10 cellular contexts compared by ENCODE assay signal in genomic region chr2:25159947-25160346, GRCh38. TPM values are rescaled to one million over a fixed set of nuclear protein-coding genes. Genes with fewer than 3 reads are reported as not detected.
DNase-seq lines count a peak whose midpoint lies in the region; ATAC-seq, FAIRE-seq and TF ChIP-seq lines count a peak whose summit lies in the region.
"Had no signal": no experiment of that assay in that cellular context is flagged by ENCODE, and none has a peak within 500 bp of the region (broad histone marks: within the 10 kb centered on the region; RNA-seq: fewer than 3 reads in every experiment).

No MANE protein-coding gene starts in this region.

- H4K20me1 ChIP-seq in GM12878 (ENCODE audit: control insufficient read depth, insufficient read depth), result no peaks in the 10 kb centered on the region

- TF ChIP-seq CTCF in GM12878 (IDR thresholded peaks at IDR 0.05 in 2 of 3, conservative IDR thresholded peaks at IDR 0.05 in 1 of 3; ENCODE audit: control insufficient read depth in 2 of 3, extremely low read depth in 1 of 3, insufficient read depth in 1 of 3, low read depth in 3 of 3, low read length in 3 of 3), result no peak
- TF ChIP-seq CTCF in progenitor cell of endocrine pancreas (IDR thresholded peaks at IDR 0.05; ENCODE audit: unreplicated experiment), result peak; percentile 13
- TF ChIP-seq CTCF in esophagus muscularis mucosa (IDR thresholded peaks at IDR 0.05), result no peak

- peak overlapping the region; percentile 50; the same call in 1 of the 2 replicates for H3K4me2 ChIP-seq in GM12878 (ENCODE audit: control insufficient read depth, insufficient read depth)

- SMC1A ChIA-PET in GM12878 (lab: Charles Lee; ENCODE audit: uncharacterized antibody, unreplicated experiment), result no interaction called here

- no peak for FAIRE-seq in GM12878 (lab: Jason Lieb, UNC)
- FAIRE-seq in urothelium cell line (lab: Jason Lieb, UNC), result no peak
- FAIRE-seq: RCC 7860 had no signal

- ATAC-seq in activated CD4-positive, alpha-beta T cell treated with anti-CD3 and anti-CD28 coated beads for 36 hours, result peak; percentile 67
- ATAC-seq in GM12878, result peak; percentile 63
- ATAC-seq: effector memory CD8-positive, alpha-beta T cell had no signal

- no peak for TF ChIP-seq POLR2A in GM12878 (IDR thresholded peaks at IDR 0.05; ENCODE audit: low read depth, low read length)
- TF ChIP-seq POLR2A in esophagus muscularis mucosa (IDR thresholded peaks at IDR 0.05; ENCODE audit: low read depth), result no peak

- peak overlapping the region; percentile 84 for H3K27ac Mint-ChIP-seq in activated CD4-positive, alpha-beta T cell treated with anti-CD3 and anti-CD28 coated beads for 36 hours
- no peak overlapping the region for H3K27ac Mint-ChIP-seq in progenitor cell of endocrine pancreas

- H3K4me3 ChIP-seq in GM12878 (no peak overlapping the region), esophagus muscularis mucosa (no peak overlapping the region)

- H3K36me3 ChIP-seq in GM12878 (ENCODE audit: control insufficient read depth in 2 of 2, insufficient read depth in 2 of 2, low read length in 1 of 2) (no peaks in the 10 kb centered on the region), esophagus muscularis mucosa (no peaks in the 10 kb centered on the region)

- intact Hi-C loops in activated CD4-positive, alpha-beta T cell treated with anti-CD3 and anti-CD28 coated beads for 36 hours (cut with DNase I, micrococcal nuclease), result loop anchor here in 1 of 2 experiments (2.0 kb wide), 2 partner anchors 399 to 513 kb away; partner anchors contain the start of gene DTNB
- intact Hi-C loops in GM12878 (cut with micrococcal nuclease; ENCODE audit: unreplicated experiment) (no loop called here), esophagus muscularis mucosa (cut with DNase I) (no loop called here)

- H3K27me3 Mint-ChIP-seq in activated CD4-positive, alpha-beta T cell treated with anti-CD3 and anti-CD28 coated beads for 36 hours, result no peaks in the 10 kb centered on the region
- H3K27me3 Mint-ChIP-seq in progenitor cell of endocrine pancreas, result peaks cover 16% of the 10 kb centered on the region

- no peak overlapping the region; the same call in 1 of the 2 replicates for H2AFZ ChIP-seq in GM12878 (ENCODE audit: control insufficient read depth, low read depth, low read length)

- H3K9me3 ChIP-seq in GM12878 (replicated peaks; ENCODE audit: control insufficient read depth, insufficient read depth, low read length), result no peaks in the 10 kb centered on the region; the same call in 2 of the 3 replicates
- H3K9me3 ChIP-seq in esophagus muscularis mucosa, result no peaks in the 10 kb centered on the region

- H3K27ac ChIP-seq in GM12878 (ENCODE audit: control insufficient read depth, insufficient read depth) (no peak overlapping the region), esophagus muscularis mucosa (replicated peaks in 1 of 4) (no peak overlapping the region)

- no peaks in the 10 kb centered on the region for H3K9me3 Mint-ChIP-seq in activated CD4-positive, alpha-beta T cell treated with anti-CD3 and anti-CD28 coated beads for 36 hours (ENCODE audit: low read depth)
- no peaks in the 10 kb centered on the region for H3K9me3 Mint-ChIP-seq in progenitor cell of endocrine pancreas (ENCODE audit: low read depth)
- H3K9me3 Mint-ChIP-seq: effector memory CD8-positive, alpha-beta T cell had no signal

- H3K4me1 Mint-ChIP-seq in activated CD4-positive, alpha-beta T cell treated with anti-CD3 and anti-CD28 coated beads for 36 hours, result peaks cover 16% of the 10 kb centered on the region
- peaks cover 4% of the 10 kb centered on the region for H3K4me1 Mint-ChIP-seq in progenitor cell of endocrine pancreas (ENCODE audit: low read depth)

- BruUV-seq in GM12878 (replicated peaks; lab: Mats Ljungman, UMichigan), result no TSS peak

- POLR2A ChIA-PET in activated CD4-positive, alpha-beta T cell treated with anti-CD3 and anti-CD28 coated beads for 36 hours (lab: Charles Lee), result no interaction called here
- POLR2A ChIA-PET in GM12878 (lab: Charles Lee), result no interaction called here

- TF ChIP-seq RAD21 in GM12878 (IDR thresholded peaks at IDR 0.05; ENCODE audit: insufficient read depth, low read depth, low read length), result no peak

- DNase-seq in activated CD4-positive, alpha-beta T cell treated with anti-CD3 and anti-CD28 coated beads for 36 hours, result peak; percentile 46
- no peak for DNase-seq in activated CD4-positive, alpha-beta T cell treated with anti-CD3 and anti-CD28 coated beads for 1 hour
- DNase-seq in NCI-H510A (lab: John Stamatoyannopoulos, UW), result peak; percentile 46
- no peak for DNase-seq in GM12878 (ENCODE audit: low read depth, low spot score)
- DNase-seq in progenitor cell of endocrine pancreas (ENCODE audit: low spot score, unreplicated experiment), result no peak
- no peak for DNase-seq in esophagus muscularis mucosa (ENCODE audit: extremely low spot score)
- no peak for DNase-seq in urothelium cell line (ENCODE audit: low spot score)
- DNase-seq in stimulated activated CD4-positive, alpha-beta T cell treated with anti-CD3 and anti-CD28 coated beads, Interleukin-4, amount 100 ng/mL, for 1 hour, result no peak
- DNase-seq: effector memory CD8-positive, alpha-beta T cell had no signal

- in situ Hi-C loops in GM12878 (cut with MboI), result no loop called here

- H3K27me3 ChIP-seq in GM12878 (replicated peaks in 1 of 2; ENCODE audit: control insufficient read depth in 2 of 2, insufficient read depth in 2 of 2, low read length in 1 of 2) (no peaks in the 10 kb centered on the region), esophagus muscularis mucosa (peaks cover 0 to 36% (median 0%) of the 10 kb centered on the region in 4 donors)

- peaks cover 11% of the 10 kb centered on the region for H3K36me3 Mint-ChIP-seq in activated CD4-positive, alpha-beta T cell treated with anti-CD3 and anti-CD28 coated beads for 36 hours (ENCODE audit: low read depth)
- H3K36me3 Mint-ChIP-seq in progenitor cell of endocrine pancreas (ENCODE audit: insufficient read depth), result peaks cover 2% of the 10 kb centered on the region

- WGBS in GM12878 (ENCODE audit: insufficient coverage, insufficient replicate concordance, low lambda C conversion rate, missing lambda C conversion rate), result 59% methylated on average over 8 of the region's 8 CpGs
- 70% methylated on average over 8 of the region's 8 CpGs for WGBS in esophagus muscularis mucosa

- H3K4me3 Mint-ChIP-seq in activated CD4-positive, alpha-beta T cell treated with anti-CD3 and anti-CD28 coated beads for 36 hours, result peak overlapping the region; percentile 76
- H3K4me3 Mint-ChIP-seq in progenitor cell of endocrine pancreas (ENCODE audit: low read depth), result no peak overlapping the region

- TF ChIP-seq EP300 in GM12878 (IDR thresholded peaks at IDR 0.05; ENCODE audit: borderline replicate concordance in 1 of 2, control insufficient read depth in 1 of 2, low read depth in 2 of 2, low read length in 2 of 2) (no peak), esophagus muscularis mucosa (IDR thresholded peaks at IDR 0.05) (no peak)

- CTCF ChIA-PET in activated CD4-positive, alpha-beta T cell treated with anti-CD3 and anti-CD28 coated beads for 36 hours (lab: Charles Lee), result interaction anchor here (0.7 to 1.0 kb wide), 4 partner anchors 12 to 222 kb away, joined by 3 to 4 read pairs (median 3); no protein-coding TSS in a partner anchor
- CTCF ChIA-PET in GM12878 (lab: Yijun Ruan, JAX), result no interaction called here

- H3K9ac ChIP-seq in GM12878 (ENCODE audit: control insufficient read depth, insufficient read depth, low read length), result no peak overlapping the region

- peaks cover 2% of the 10 kb centered on the region for H3K79me2 ChIP-seq in GM12878 (ENCODE audit: control insufficient read depth, insufficient read depth, low read length)

- RAD21 ChIA-PET in GM12878 (lab: Charles Lee; ENCODE audit: unreplicated experiment), result no interaction called here

- no peaks in the 10 kb centered on the region; the same call in 1 of the 2 replicates for H3K4me1 ChIP-seq in GM12878 (ENCODE audit: control insufficient read depth, insufficient read depth, low read length)
- peaks cover 0 to 21% (median 7%) of the 10 kb centered on the region in 4 donors for H3K4me1 ChIP-seq in esophagus muscularis mucosa

TF ChIP-seq in GM12878, 131 proteins besides CTCF, POLR2A, EP300 and RAD21 (continues in another document):
- TF ChIP-seq FOXK2 (IDR thresholded peaks at IDR 0.05) (no peak), SMAD1 (IDR thresholded peaks at IDR 0.05; ENCODE audit: low read depth, partially characterized antibody) (no peak), BCL3 (IDR thresholded peaks at IDR 0.05; ENCODE audit: borderline replicate concordance, insufficient read depth, low read depth, low read length, poor library complexity, severe bottlenecking) (no peak), POLR2AphosphoS2 (IDR thresholded peaks at IDR 0.05; ENCODE audit: low read depth, low read length) (no peak)

RNA-seq across cellular contexts. Expression of gene POMC, which starts 8.4 kb away (rescaled TPM):
- 1 to 10 TPM; 5.7 to 8.3 TPM for total RNA-seq in activated CD4-positive, alpha-beta T cell treated with anti-CD3 and anti-CD28 coated beads for 36 hours
- not detected in 2 replicates for total RNA-seq in GM12878 (2013; cell fraction: nucleolus; rRNA removed)
- total RNA-seq in GM12878 (2014; rRNA removed) (10.3 and 14.7 TPM in 2 replicates), GM12878 (2014; rRNA removed; fragmentation: Illumina TruSeq; extraction: Trizol) (1.0 and 1.3 TPM in 2 replicates), GM12878 (2021) (6.2 and 6.8 TPM in 2 replicates), progenitor cell of endocrine pancreas (5.4 and 6.5 TPM in 2 replicates), esophagus muscularis mucosa (10 to 100 TPM in 2 of 4 donors, 1 to 10 TPM in 2; 8.3 to 30.3 (median 10.6) TPM)
- polyA plus RNA-seq in GM12878 (2011; ENCODE audit: low read depth), result 1.3 TPM
- polyA plus RNA-seq in GM12878 (2011; rRNA removed) (0.05 TPM in 1 of 2 replicates, not detected in the other), GM12878 (2014; fragmentation: Illumina TruSeq; extraction: Trizol) (0.15 TPM in 1 of 2 replicates, not detected in the other), GM12878 (2014; fragmentation: Nextera tagmentation; extraction: Ambion mirVana) (under 1 TPM in 1 of 2 experiments, not detected in 1; 0.11 TPM), GM12878 (2014; rRNA removed) (11.9 and 12.7 TPM in 2 replicates), GM12878 (2016; fragmentation: Nextera tagmentation; extraction: Ambion mirVana) (10 to 100 TPM; 11.0 to 11.7 TPM)
- 0.19 and 0.30 TPM in 2 replicates for polyA plus RNA-seq in GM12878 (2011; cell fraction: cytosol; rRNA removed)
- 0.15 and 0.25 TPM in 2 replicates for polyA plus RNA-seq in GM12878 (2011; cell fraction: nucleus; rRNA removed)
- polyA plus RNA-seq in GM12878 (2012), result 5.3 and 5.4 TPM in 2 replicates
- polyA minus RNA-seq in GM12878 (2011; rRNA and poly(A)+ RNA removed), result not detected in 2 replicates
- not detected in 2 replicates for polyA minus RNA-seq in GM12878 (2011; cell fraction: cytosol; rRNA and poly(A)+ RNA removed)
- not detected in 2 replicates for polyA minus RNA-seq in GM12878 (2011; cell fraction: nucleus; rRNA and poly(A)+ RNA removed)

Comparison
In these comparisons a context has a peak if more than half of its experiments do, and no peak if none do; other contexts are left out.
1. DNase-seq: peak in activated CD4-positive, alpha-beta T cell treated with anti-CD3 and anti-CD28 coated beads for 36 hours (single experiment) and NCI-H510A (single experiment); none in activated CD4-positive, alpha-beta T cell treated with anti-CD3 and anti-CD28 coated beads for 1 hour (single experiment), GM12878 (single experiment), progenitor cell of endocrine pancreas (single experiment), esophagus muscularis mucosa (single experiment), urothelium cell line (single experiment) and stimulated activated CD4-positive, alpha-beta T cell treated with anti-CD3 and anti-CD28 coated beads, Interleukin-4, amount 100 ng/mL, for 1 hour (single experiment).